In genomic region chr12:65631621-65632111, GRCh38 we compare ENCODE assay signal across 1 cellular context.
TF ChIP-seq lines count a peak whose summit lies in the region.

No MANE protein-coding gene starts in this region.

TF ChIP-seq in HEK293, 187 proteins besides CTCF, POLR2A, EP300 and RAD21 (continued from another document):
- TF ChIP-seq ATF2 (tag by site-specific recombination; IDR thresholded peaks at IDR 0.05; ENCODE audit: low read depth), result peak; percentile 56; the same call in 1 of the 2 replicates
- no peak for TF ChIP-seq ZNF488 (tag by site-specific recombination; IDR thresholded peaks at IDR 0.05)
- no peak for TF ChIP-seq ZNF560 (tag by site-specific recombination; IDR thresholded peaks at IDR 0.05; ENCODE audit: borderline replicate concordance)
- TF ChIP-seq PBX3 (CRISPR knock-in tag; IDR thresholded peaks at IDR 0.05), result no peak
- peak; percentile 80 for TF ChIP-seq GLIS1 (tag by site-specific recombination; IDR thresholded peaks at IDR 0.05)
- TF ChIP-seq ZNF777 (tag by site-specific recombination; IDR thresholded peaks at IDR 0.05; ENCODE audit: borderline replicate concordance), result no peak
- TF ChIP-seq ZNF623 (tag by site-specific recombination; IDR thresholded peaks at IDR 0.05), result no peak
- no peak for TF ChIP-seq HOXA7 (CRISPR knock-in tag; IDR thresholded peaks at IDR 0.05; ENCODE audit: borderline replicate concordance)
- no peak for TF ChIP-seq ZNF701 (tag by site-specific recombination; IDR thresholded peaks at IDR 0.05)
- peak; percentile 35; the same call in 1 of the 2 replicates for TF ChIP-seq MZF1 (tag by site-specific recombination; IDR thresholded peaks at IDR 0.05; ENCODE audit: borderline replicate concordance)
- 0 out of 2 replicates have a peak, but pooled peaks have one; percentile 20 for TF ChIP-seq SCRT2 (tag by site-specific recombination; IDR thresholded peaks at IDR 0.05)
- TF ChIP-seq INSM2 (tag by site-specific recombination; IDR thresholded peaks at IDR 0.05), result peak; percentile 97
- no peak for TF ChIP-seq ZNF174 (tag by site-specific recombination; IDR thresholded peaks at IDR 0.05)
- TF ChIP-seq ZFHX2 (tag by site-specific recombination; conservative IDR thresholded peaks at IDR 0.05), result peak; percentile 58; the same call in 1 of the 2 replicates
- TF ChIP-seq ZNF660 (tag by site-specific recombination; IDR thresholded peaks at IDR 0.05), result peak; percentile 94
- TF ChIP-seq ELK4 (IDR thresholded peaks at IDR 0.05; ENCODE audit: borderline replicate concordance, low read depth, low read length), result no peak
- TF ChIP-seq MEIS1 (CRISPR knock-in tag; IDR thresholded peaks at IDR 0.05; ENCODE audit: borderline replicate concordance), result no peak
- peak; percentile 43 for TF ChIP-seq SP3 (tag by site-specific recombination; IDR thresholded peaks at IDR 0.05)
